In the genomic region with DNA sequence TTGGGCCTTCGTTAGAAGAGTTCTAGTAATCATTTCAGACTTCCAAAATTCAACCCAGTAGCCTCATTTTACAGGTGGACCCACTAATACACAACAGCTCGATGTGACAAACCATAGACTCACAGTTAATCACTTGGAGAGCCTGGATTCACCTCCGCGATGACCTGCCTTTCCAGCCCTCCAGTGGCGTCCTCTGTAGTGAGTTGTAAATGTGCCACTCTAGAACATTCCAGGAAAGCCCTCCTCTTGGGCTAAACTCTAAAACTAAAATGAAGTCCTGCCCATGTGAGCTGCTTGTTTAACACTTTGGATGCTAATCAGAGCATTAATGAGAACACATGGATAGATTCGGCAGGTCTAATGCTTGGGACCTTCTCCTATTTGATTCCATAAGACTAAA, we compare ENCODE assay signal across 11 cellular contexts.
DNase-seq lines count a peak whose midpoint lies in the region; ATAC-seq and TF ChIP-seq lines count a peak whose summit lies in the region.
"Had no signal": no experiment of that assay in that cellular context is flagged by ENCODE, and none has a peak within 500 bp of the region (broad histone marks: within the 10 kb centered on the region; RNA-seq: fewer than 3 reads in every experiment).

No MANE protein-coding gene starts in this region.

- no peak for TF ChIP-seq CTCF in spleen (IDR thresholded peaks at IDR 0.05 in 8 of 11, conservative IDR thresholded peaks at IDR 0.05 in 3 of 11)

- H3K4me1 Mint-ChIP-seq in T-cell: peaks cover 98 to 99% (median 99%) of the 10 kb centered on the region in 3 donors

- H3K27ac ChIP-seq in GM23248: no peak overlapping the region
- H3K27ac ChIP-seq in spleen: peak overlapping the region in 6 of 8 donors; percentile 29 to 91 (median 71)
- H3K27ac ChIP-seq: neutrophil had no signal

- WGBS in GM23248 (ENCODE audit: low coverage in 1 of 2, low lambda C conversion rate in 2 of 2, missing lambda C conversion rate in 2 of 2), 2 experiments: 95 to 97% methylated on average over 6 of the region's 6 CpGs
- WGBS in spleen, 5 donors: 94 to 97% (median 95%) methylated on average over 6 of the region's 6 CpGs

- CTCF ChIA-PET in T-cell (lab: Charles Lee): no interaction called here

- no peaks in the 10 kb centered on the region for H4K20me1 ChIP-seq in GM23248 (ENCODE audit: insufficient read depth)

- H3K9me2 ChIP-seq in GM23248 (ENCODE audit: insufficient read depth): no peaks in the 10 kb centered on the region

- H3K36me3 Mint-ChIP-seq in T-cell: peaks cover 11% of the 10 kb centered on the region

- no peaks in the 10 kb centered on the region for H3K27me3 Mint-ChIP-seq in T-cell

- TF ChIP-seq POLR2A in spleen (IDR thresholded peaks at IDR 0.05): no peak

- H3K4me2 ChIP-seq in GM23248 (ENCODE audit: unreplicated experiment): no peak overlapping the region

- no peaks in the 10 kb centered on the region for H3K79me2 ChIP-seq in GM23248 (ENCODE audit: insufficient read depth)

- peaks cover 33% of the 10 kb centered on the region for H3F3A ChIP-seq in GM23248 (ENCODE audit: insufficient read depth)

- H3K36me3 ChIP-seq in GM23248 (ENCODE audit: low read depth): no peaks in the 10 kb centered on the region
- H3K36me3 ChIP-seq in spleen: peaks cover 0 to 39% (median 0%) of the 10 kb centered on the region in 6 donors

- H3K27me3 ChIP-seq in GM23248 (replicated peaks; ENCODE audit: insufficient read depth): no peaks in the 10 kb centered on the region
- no peaks in the 10 kb centered on the region for H3K27me3 ChIP-seq in spleen (replicated peaks in 1 of 7)
- H3K27me3 ChIP-seq: neutrophil had no signal

- intact Hi-C loops in spleen (cut with DNase I; ENCODE audit: low total_unique reads): no loop called here

- in situ Hi-C loops in GM23248 (cut with MboI): no loop called here

- DNase-seq in GM23248 (no peak), T-cell (no peak), iris pigment epithelial cell (ENCODE audit: low read depth) (peak; percentile 21), spleen (no peak), NCI-H69 (lab: John Stamatoyannopoulos, UW) (no peak), 8988T (no peak)
- DNase-seq: activated gamma-delta T cell; effector CD8-positive, alpha-beta T cell had no signal

- no peak overlapping the region for H2AFZ ChIP-seq in GM23248

- ATAC-seq in T-cell (replicated peaks in 1 of 4): no peak
- no peak for ATAC-seq in GM18909 (IDR thresholded peaks at IDR 0.05; ENCODE audit: poor library complexity, unreplicated experiment)
- ATAC-seq in GM21381 (IDR thresholded peaks at IDR 0.05; ENCODE audit: unreplicated experiment): no peak

- H3K9ac ChIP-seq in GM23248: peak overlapping the region; percentile 40

- H3K27ac Mint-ChIP-seq in T-cell: peak overlapping the region; percentile 97 to 99

- H3K4me3 ChIP-seq in GM23248: no peak overlapping the region
- no peak overlapping the region for H3K4me3 ChIP-seq in spleen

- H3K4me1 ChIP-seq in GM23248 (ENCODE audit: insufficient read depth) (peaks cover 47% of the 10 kb centered on the region), spleen (peaks cover 57 to 99% (median 95%) of the 10 kb centered on the region in 6 donors)

- H3K9me3 ChIP-seq in GM23248 (ENCODE audit: low read depth) (no peaks in the 10 kb centered on the region), spleen (no peaks in the 10 kb centered on the region)
- H3K9me3 ChIP-seq: neutrophil had no signal

- H3K9me3 Mint-ChIP-seq in T-cell: no peaks in the 10 kb centered on the region

- POLR2A ChIA-PET in T-cell (lab: Charles Lee): no interaction called here

- peak overlapping the region in 1 of 3 donors; percentile 77 for H3K4me3 Mint-ChIP-seq in T-cell
